Comparison of ENCODE assay signal across 8 cellular contexts in the genomic region with DNA sequence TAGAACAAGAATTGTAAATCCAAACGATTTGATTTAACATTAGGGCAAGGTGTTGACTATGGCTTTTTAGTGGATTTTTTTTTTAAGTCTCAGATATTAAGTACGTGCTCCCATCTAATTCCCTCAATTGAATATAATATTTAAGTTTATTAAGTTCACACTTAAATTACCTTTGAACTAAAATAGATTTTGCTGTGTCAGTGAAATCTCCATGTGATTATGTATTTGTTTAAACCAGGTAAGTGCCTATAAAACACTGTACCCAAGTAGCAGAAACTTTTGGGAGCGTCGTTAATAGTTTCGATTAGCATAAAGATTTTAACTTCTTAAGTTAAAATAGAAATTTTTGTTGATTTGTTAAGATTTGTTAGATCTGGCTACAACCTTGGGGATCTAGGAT. TPM values are rescaled to one million over a fixed set of nuclear protein-coding genes. Genes with fewer than 3 reads are reported as not detected.
A peak's percentile ranks its signal among the peaks of the same experiment; 100 is the strongest.
DNase-seq lines count a peak whose midpoint lies in the region; ATAC-seq and TF ChIP-seq lines count a peak whose summit lies in the region.
"Had no signal": no experiment of that assay in that cellular context is flagged by ENCODE, and none has a peak within 500 bp of the region (broad histone marks: within the 10 kb centered on the region; RNA-seq: fewer than 3 reads in every experiment).

No MANE protein-coding gene starts in this region.

- H3K36me3 Mint-ChIP-seq in T-cell = peaks cover 24% of the 10 kb centered on the region

- H3K4me3 ChIP-seq in HAP-1 (peak overlapping the region; percentile 71), esophagus muscularis mucosa (peak overlapping the region in 1 of 4 donors; percentile 95), smooth muscle cell (peak overlapping the region; percentile 80)

- no peak for TF ChIP-seq EP300 in esophagus muscularis mucosa (IDR thresholded peaks at IDR 0.05)

- no peaks in the 10 kb centered on the region for H4K20me1 ChIP-seq in smooth muscle cell (ENCODE audit: low read depth)

- H3K4me1 Mint-ChIP-seq in T-cell = peaks cover 33 to 62% (median 54%) of the 10 kb centered on the region in 3 donors

- 81% methylated on average over 5 of the region's 5 CpGs for WGBS in esophagus muscularis mucosa
- 95% methylated on average over 5 of the region's 5 CpGs for WGBS in smooth muscle cell (ENCODE audit: low lambda C conversion rate)

- H3K9me3 ChIP-seq in HAP-1 = no peaks in the 10 kb centered on the region
- no peaks in the 10 kb centered on the region for H3K9me3 ChIP-seq in esophagus muscularis mucosa
- H3K9me3 ChIP-seq in smooth muscle cell (replicated peaks; ENCODE audit: low read depth) = no peaks in the 10 kb centered on the region

- POLR2A ChIA-PET in T-cell (lab: Charles Lee) = interaction anchor here (0.5 to 4.2 kb wide), 9 partner anchors 9 to 1232 kb away, joined by 3 to 48 read pairs (median 4); a partner anchor contains a TSS

- no peaks in the 10 kb centered on the region for H3F3A ChIP-seq in smooth muscle cell (ENCODE audit: low read depth)

- H3K4me1 ChIP-seq in HAP-1 (peaks cover 13% of the 10 kb centered on the region), esophagus muscularis mucosa (peaks cover 14 to 29% (median 27%) of the 10 kb centered on the region in 4 donors), smooth muscle cell (ENCODE audit: low read depth) (peaks cover 9% of the 10 kb centered on the region)

- no peak overlapping the region for H2AFZ ChIP-seq in smooth muscle cell (ENCODE audit: low read depth)

- H3K36me3 ChIP-seq in HAP-1 (replicated peaks) (peaks cover 10% of the 10 kb centered on the region), esophagus muscularis mucosa (peaks cover 0 to 32% (median 16%) of the 10 kb centered on the region in 4 donors), smooth muscle cell (ENCODE audit: low read depth) (no peaks in the 10 kb centered on the region)

- peak overlapping the region; percentile 88 to 98 (median 94) for H3K27ac ChIP-seq in esophagus muscularis mucosa (replicated peaks in 1 of 4)
- H3K27ac ChIP-seq in smooth muscle cell (ENCODE audit: low read depth) = no peak overlapping the region

- no peak for DNase-seq in HAP-1 (ENCODE audit: low spot score in 2 of 2)
- DNase-seq in T-cell = no peak
- DNase-seq in esophagus muscularis mucosa (ENCODE audit: extremely low spot score) = no peak
- no peak for DNase-seq in smooth muscle cell (lab: John Stamatoyannopoulos, UW; ENCODE audit: unreplicated experiment)
- no peak for DNase-seq in NCI-H2171 (lab: John Stamatoyannopoulos, UW)
- DNase-seq in T1000 (lab: John Stamatoyannopoulos, UW) = no peak
- DNase-seq in activated effector memory CD4-positive, alpha-beta T cell treated with Interleukin-2 at 50 U/mL for 16 hours = no peak
- DNase-seq: cerebellar nuclear complex had no signal

- in situ Hi-C loops in HAP-1 (cut with MboI; ENCODE audit: low sequenced_read_pairs) = no loop called here

- no peaks in the 10 kb centered on the region for H3K27me3 Mint-ChIP-seq in T-cell

- H3K9ac ChIP-seq in smooth muscle cell (ENCODE audit: low read depth) = peak overlapping the region; percentile 89

- no peaks in the 10 kb centered on the region for H3K9me3 Mint-ChIP-seq in T-cell

- CTCF ChIA-PET in T-cell (lab: Charles Lee) = interaction anchor here (1.0 to 3.6 kb wide), 7 partner anchors 9 to 32 kb away, joined by 3 to 23 read pairs (median 5); no protein-coding TSS in a partner anchor

- H3K79me2 ChIP-seq in smooth muscle cell (ENCODE audit: low read depth) = peaks cover 26% of the 10 kb centered on the region

- peak overlapping the region in 1 of 2 donors; percentile 98 for H3K27ac Mint-ChIP-seq in T-cell

- no peak for ATAC-seq in T-cell (replicated peaks in 1 of 4)

- intact Hi-C loops in esophagus muscularis mucosa (cut with DNase I) = loop anchor here (5.0 kb wide), 1 partner anchor 34 kb away; a partner anchor contains a TSS

- no peak for TF ChIP-seq POLR2A in esophagus muscularis mucosa (IDR thresholded peaks at IDR 0.05; ENCODE audit: low read depth)

- no peak for TF ChIP-seq CTCF in esophagus muscularis mucosa (IDR thresholded peaks at IDR 0.05)
- TF ChIP-seq CTCF in smooth muscle cell (IDR thresholded peaks at IDR 0.05; ENCODE audit: borderline replicate concordance, insufficient read depth, poor library complexity, severe bottlenecking) = no peak

- peak overlapping the region; percentile 91 to 97 (median 95) for H3K4me3 Mint-ChIP-seq in T-cell

- H3K27me3 ChIP-seq in HAP-1 (ENCODE audit: low read depth) (no peaks in the 10 kb centered on the region), esophagus muscularis mucosa (no peaks in the 10 kb centered on the region), smooth muscle cell (ENCODE audit: low read depth) (no peaks in the 10 kb centered on the region)

- peak overlapping the region; percentile 83 for H3K4me2 ChIP-seq in smooth muscle cell

RNA-seq across cellular contexts. Expression of a gene that starts 1.6 kb away (rescaled TPM):
- total RNA-seq in T-cell = 10 to 100 TPM; 18.1 to 29.5 (median 21.7) TPM
- 10 to 100 TPM; 17.6 to 26.2 (median 19.8) TPM for total RNA-seq in esophagus muscularis mucosa
- total RNA-seq in smooth muscle cell = 28.3 and 33.5 TPM in 2 replicates
- polyA plus RNA-seq in smooth muscle cell = 17.9 and 18.2 TPM in 2 replicates

RNA-seq across cellular contexts. Expression of a gene that starts 33.5 kb away (rescaled TPM):
- 10 to 100 TPM; 58.6 to 89.1 (median 80.0) TPM for total RNA-seq in T-cell
- 100 to 1,000 TPM in 1 of 4 donors, 10 to 100 TPM in 3; 76.9 to 118 (median 80.5) TPM for total RNA-seq in esophagus muscularis mucosa
- 54.7 and 58.8 TPM in 2 replicates for total RNA-seq in smooth muscle cell
- polyA plus RNA-seq in smooth muscle cell = 19.0 and 25.2 TPM in 2 replicates

RNA-seq across cellular contexts. Expression of a gene that starts 45.2 kb away (rescaled TPM):
- total RNA-seq in T-cell (not detected), esophagus muscularis mucosa (not detected), smooth muscle cell (not detected in 2 replicates)
- polyA plus RNA-seq in smooth muscle cell = not detected in 2 replicates
